ENCODE assay signal across 18 cellular contexts in genomic region chr11:99423435-99423983, GRCh38.
A peak's percentile ranks its signal among the peaks of the same experiment; 100 is the strongest.
DNase-seq lines count a peak whose midpoint lies in the region; ATAC-seq and TF ChIP-seq lines count a peak whose summit lies in the region.
"Had no signal": no experiment of that assay in that cellular context is flagged by ENCODE, and none has a peak within 500 bp of the region (broad histone marks: within the 10 kb centered on the region; RNA-seq: fewer than 3 reads in every experiment).

No MANE protein-coding gene starts in this region.

- POLR2A ChIA-PET in IMR-90 (lab: Charles Lee; ENCODE audit: unreplicated experiment), result no interaction called here
- POLR2A ChIA-PET in WTC11 (lab: Charles Lee), result interaction anchor here (0.7 to 1.1 kb wide), 2 partner anchors 19 to 39 kb away, joined by 3 to 4 read pairs; no protein-coding TSS in a partner anchor

- no TSS peak for BruUV-seq in IMR-90 (replicated peaks; lab: Mats Ljungman, UMichigan)

- H3K27ac ChIP-seq in ACC112 (ENCODE audit: low read depth, low read length), result no peak overlapping the region
- H3K27ac ChIP-seq in IMR-90 (ENCODE audit: insufficient read depth, low read length), result no peak overlapping the region
- H3K27ac ChIP-seq in mesendoderm (ENCODE audit: low read depth, low read length), result no peak overlapping the region
- H3K27ac ChIP-seq: C4-2B, SK-N-MC had no signal

- dilution Hi-C loops in IMR-90 (cut with HindIII; ENCODE audit: low sequenced_read_pairs, unreplicated experiment), result no loop called here

- H3K56ac ChIP-seq in IMR-90 (ENCODE audit: extremely low read depth, insufficient read depth, low read length), result no peak overlapping the region
- no peak overlapping the region for H3K56ac ChIP-seq in mesendoderm (ENCODE audit: low read length)

- no peaks in the 10 kb centered on the region for H3K9me1 ChIP-seq in IMR-90 (ENCODE audit: insufficient read depth, low read length)

- no peak overlapping the region for H2AK9ac ChIP-seq in IMR-90 (replicated peaks; ENCODE audit: low read depth, low read length, poor library complexity)

- H3K18ac ChIP-seq in IMR-90 (ENCODE audit: low read depth, low read length), result no peak overlapping the region
- H3K18ac ChIP-seq in mesendoderm (ENCODE audit: low read length), result peak overlapping the region; percentile 39

- H3K9ac ChIP-seq in IMR-90 (ENCODE audit: low read depth, low read length) (no peak overlapping the region), mesendoderm (ENCODE audit: low read length) (no peak overlapping the region)

- ATAC-seq in IMR-90 (ENCODE audit: low read depth), result no peak
- peak; percentile 8 for ATAC-seq in WTC11
- no peak for ATAC-seq in GM18909 (IDR thresholded peaks at IDR 0.05; ENCODE audit: poor library complexity, unreplicated experiment)

- H3K4me1 Mint-ChIP-seq in WTC11 (peaks cover 81% of the 10 kb centered on the region), CD14-positive monocyte (no peaks in the 10 kb centered on the region)

- H2AK5ac ChIP-seq in IMR-90 (ENCODE audit: low read depth, low read length) (no peak overlapping the region), mesendoderm (ENCODE audit: low read length) (no peak overlapping the region)

- DNase-seq in IMR-90 (no peak), WTC11 (ENCODE audit: low spot score) (no peak), mesendoderm (peak; percentile 65), CD14-positive monocyte (ENCODE audit: low spot score) (no peak), globus pallidus (ENCODE audit: low spot score) (no peak)
- DNase-seq: 8988T, KG1, NCI-H1092, NCI-H1436, NCI-H187 treated with DMSO at 0.1 percent for 48 hours, NCI-H748 treated with DMSO at 0.1 percent for 48 hours, RPMI8226, SHP77 treated with DMSO at 0.1 percent for 48 hours, SW 1271 had no signal

- no CpG with 5 or more reads among the region's 4 CpGs for WGBS in IMR-90 (ENCODE audit: extremely low coverage in 2 of 2, insufficient read length in 1 of 2), 2 experiments
- WGBS in mesendoderm (ENCODE audit: extremely low coverage, insufficient coverage, low lambda C conversion rate), result no CpG with 5 or more reads among the region's 4 CpGs

- no peak overlapping the region for H4K5ac ChIP-seq in IMR-90 (ENCODE audit: low read depth, low read length)
- H4K5ac ChIP-seq in mesendoderm (ENCODE audit: low read length), result no peak overlapping the region

- TF ChIP-seq CTCF in IMR-90 (conservative IDR thresholded peaks at IDR 0.05; ENCODE audit: low read depth, low read length) (no peak), WTC11 (IDR thresholded peaks at IDR 0.05) (no peak), CD14-positive monocyte (IDR thresholded peaks at IDR 0.05) (no peak)

- H3K9me3 Mint-ChIP-seq in WTC11 (no peaks in the 10 kb centered on the region), CD14-positive monocyte (peaks cover 0 to 12% (median 6%) of the 10 kb centered on the region in 7 donors)

- H2AFZ ChIP-seq in ACC112 (ENCODE audit: low read length, unreplicated experiment) (peak overlapping the region; percentile 15), IMR-90 (replicated peaks; ENCODE audit: low read length, poor library complexity) (no peak overlapping the region)

- H2BK5ac ChIP-seq in IMR-90 (ENCODE audit: low read depth, low read length, poor library complexity, severe bottlenecking) (no peak overlapping the region), mesendoderm (ENCODE audit: low read length) (no peak overlapping the region)

- in situ Hi-C loops in IMR-90 (cut with MboI; ENCODE audit: low sequenced_read_pairs), result no loop called here

- CTCF ChIA-PET in IMR-90 (lab: Yijun Ruan, JAX), result no interaction called here
- CTCF ChIA-PET in WTC11 (lab: Charles Lee), result no interaction called here

- H3K4me3 ChIP-seq in ACC112 (ENCODE audit: low read depth, low read length) (no peak overlapping the region), IMR-90 (ENCODE audit: insufficient read depth, low read depth, low read length) (no peak overlapping the region), mesendoderm (ENCODE audit: low read length) (no peak overlapping the region)
- H3K4me3 ChIP-seq: SK-N-MC had no signal

- peak overlapping the region; percentile 58 for H3K4me3 Mint-ChIP-seq in WTC11
- H3K4me3 Mint-ChIP-seq in CD14-positive monocyte, result no peak overlapping the region

- H3K27me3 ChIP-seq in ACC112 (ENCODE audit: insufficient read depth, low read length) (no peaks in the 10 kb centered on the region), IMR-90 (ENCODE audit: control insufficient read depth, insufficient read depth, low read length) (no peaks in the 10 kb centered on the region), mesendoderm (ENCODE audit: insufficient read depth, low read length, poor library complexity) (no peaks in the 10 kb centered on the region)

- H3K36me3 Mint-ChIP-seq in WTC11, result no peaks in the 10 kb centered on the region
- H3K36me3 Mint-ChIP-seq in CD14-positive monocyte, result no peaks in the 10 kb centered on the region

- no peak overlapping the region for H4K91ac ChIP-seq in IMR-90 (ENCODE audit: insufficient read depth, low read depth, low read length)

- no peaks in the 10 kb centered on the region; the same call in 1 of the 2 replicates for H3K9me3 ChIP-seq in IMR-90 (ENCODE audit: control insufficient read depth, insufficient read depth, low read length)

- no peak for TF ChIP-seq POLR2A in IMR-90 (IDR thresholded peaks at IDR 0.05; ENCODE audit: low read depth, low read length)

- no peak overlapping the region for H2BK15ac ChIP-seq in IMR-90 (ENCODE audit: low read depth, low read length)
- peak overlapping the region; percentile 64 for H2BK15ac ChIP-seq in mesendoderm (replicated peaks; ENCODE audit: low read depth)

- H4K8ac ChIP-seq in IMR-90 (ENCODE audit: low read depth in 2 of 2, low read length in 2 of 2) (no peak overlapping the region), mesendoderm (ENCODE audit: low read depth, low read length) (no peak overlapping the region)

- H3K27me3 Mint-ChIP-seq in WTC11 (ENCODE audit: low read depth), result peaks cover 29% of the 10 kb centered on the region
- H3K27me3 Mint-ChIP-seq in CD14-positive monocyte (ENCODE audit: low read depth in 3 of 3), result no peaks in the 10 kb centered on the region

- no peak overlapping the region for H2BK20ac ChIP-seq in IMR-90 (ENCODE audit: low read depth, low read length)

- H3K27ac Mint-ChIP-seq in WTC11 (peak overlapping the region; percentile 89), CD14-positive monocyte (no peak overlapping the region)

- H3K79me1 ChIP-seq in IMR-90 (ENCODE audit: low read depth in 1 of 2, low read length in 2 of 2) (no peaks in the 10 kb centered on the region), mesendoderm (ENCODE audit: low read length) (no peaks in the 10 kb centered on the region)

- H3K4me2 ChIP-seq in IMR-90 (ENCODE audit: low read depth, low read length) (no peak overlapping the region), mesendoderm (ENCODE audit: low read length) (no peak overlapping the region)

- intact Hi-C loops in IMR-90 (cut with micrococcal nuclease), result no loop called here
- intact Hi-C loops in CD14-positive monocyte (cut with micrococcal nuclease), result no loop called here

- TF ChIP-seq RAD21 in IMR-90 (IDR thresholded peaks at IDR 0.05; ENCODE audit: low read length), result no peak

- no peak overlapping the region for H3K23ac ChIP-seq in IMR-90 (ENCODE audit: low read depth, low read length)
- no peak overlapping the region for H3K23ac ChIP-seq in mesendoderm (ENCODE audit: low read length)

- no peaks in the 10 kb centered on the region for H3K36me3 ChIP-seq in ACC112 (ENCODE audit: insufficient read depth, low read length)
- no peaks in the 10 kb centered on the region for H3K36me3 ChIP-seq in IMR-90 (ENCODE audit: control insufficient read depth, insufficient read depth, low read length)
- H3K36me3 ChIP-seq in mesendoderm (ENCODE audit: control insufficient read depth, insufficient read depth, low read length), result no peaks in the 10 kb centered on the region

- H2BK120ac ChIP-seq in IMR-90 (ENCODE audit: low read depth, low read length), result peak overlapping the region; percentile 23; the same call in 1 of the 2 replicates
- no peak overlapping the region for H2BK120ac ChIP-seq in mesendoderm (ENCODE audit: low read depth, low read length)

- H3K79me2 ChIP-seq in ACC112 (ENCODE audit: control insufficient read depth, insufficient read depth, low read length, unreplicated experiment) (no peaks in the 10 kb centered on the region), mesendoderm (ENCODE audit: control insufficient read depth, insufficient read depth, low read length) (no peaks in the 10 kb centered on the region)

- H3K4me1 ChIP-seq in ACC112 (ENCODE audit: control insufficient read depth, insufficient read depth, low read length, unreplicated experiment), result peaks cover 39% of the 10 kb centered on the region
- H3K4me1 ChIP-seq in IMR-90 (ENCODE audit: control insufficient read depth, insufficient read depth, low read length), result no peaks in the 10 kb centered on the region
- H3K4me1 ChIP-seq in mesendoderm (ENCODE audit: control insufficient read depth, low read depth, low read length), result peaks cover 5% of the 10 kb centered on the region

- H3K14ac ChIP-seq in IMR-90 (replicated peaks; ENCODE audit: low read depth, low read length), result no peak overlapping the region

- no peaks in the 10 kb centered on the region for H4K20me1 ChIP-seq in IMR-90 (ENCODE audit: insufficient read depth, low read length)

- H3K4ac ChIP-seq in IMR-90 (ENCODE audit: low read depth, low read length) (no peak overlapping the region), mesendoderm (ENCODE audit: low read depth, low read length) (no peak overlapping the region)

TF ChIP-seq in IMR-90, 13 proteins besides CTCF, POLR2A, EP300 and RAD21 (continues in another document):
- no peak for TF ChIP-seq MXI1 (IDR thresholded peaks at IDR 0.05; ENCODE audit: borderline replicate concordance, low read depth, low read length)
- no peak for TF ChIP-seq RFX5 (IDR thresholded peaks at IDR 0.05; ENCODE audit: low read depth, low read length)
- TF ChIP-seq RCOR1 (IDR thresholded peaks at IDR 0.05; ENCODE audit: insufficient replicate concordance, low read length), result no peak

TF ChIP-seq in WTC11, 78 proteins besides CTCF, POLR2A, EP300 and RAD21:
- TF ChIP-seq FOXP1 (CRISPR knock-in tag; IDR thresholded peaks at IDR 0.05; ENCODE audit: borderline replicate concordance) (no peak), CBFB (CRISPR knock-in tag; IDR thresholded peaks at IDR 0.05; ENCODE audit: low read depth) (no peak), ZNF232 (CRISPR knock-in tag; IDR thresholded peaks at IDR 0.05) (no peak), NR3C1 (CRISPR knock-in tag; conservative IDR thresholded peaks at IDR 0.05; ENCODE audit: low read depth) (no peak), GTF2I (CRISPR knock-in tag; conservative IDR thresholded peaks at IDR 0.05) (no peak)
- TF ChIP-seq, protein P1, sequence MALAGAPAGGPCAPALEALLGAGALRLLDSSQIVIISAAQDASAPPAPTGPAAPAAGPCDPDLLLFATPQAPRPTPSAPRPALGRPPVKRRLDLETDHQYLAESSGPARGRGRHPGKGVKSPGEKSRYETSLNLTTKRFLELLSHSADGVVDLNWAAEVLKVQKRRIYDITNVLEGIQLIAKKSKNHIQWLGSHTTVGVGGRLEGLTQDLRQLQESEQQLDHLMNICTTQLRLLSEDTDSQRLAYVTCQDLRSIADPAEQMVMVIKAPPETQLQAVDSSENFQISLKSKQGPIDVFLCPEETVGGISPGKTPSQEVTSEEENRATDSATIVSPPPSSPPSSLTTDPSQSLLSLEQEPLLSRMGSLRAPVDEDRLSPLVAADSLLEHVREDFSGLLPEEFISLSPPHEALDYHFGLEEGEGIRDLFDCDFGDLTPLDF (CRISPR knock-in tag; IDR thresholded peaks at IDR 0.05), result no peak
TF ChIP-seq in WTC11: peak in this region for 0.
